ENCODE assay signal across 25 cellular contexts in the genomic region with DNA sequence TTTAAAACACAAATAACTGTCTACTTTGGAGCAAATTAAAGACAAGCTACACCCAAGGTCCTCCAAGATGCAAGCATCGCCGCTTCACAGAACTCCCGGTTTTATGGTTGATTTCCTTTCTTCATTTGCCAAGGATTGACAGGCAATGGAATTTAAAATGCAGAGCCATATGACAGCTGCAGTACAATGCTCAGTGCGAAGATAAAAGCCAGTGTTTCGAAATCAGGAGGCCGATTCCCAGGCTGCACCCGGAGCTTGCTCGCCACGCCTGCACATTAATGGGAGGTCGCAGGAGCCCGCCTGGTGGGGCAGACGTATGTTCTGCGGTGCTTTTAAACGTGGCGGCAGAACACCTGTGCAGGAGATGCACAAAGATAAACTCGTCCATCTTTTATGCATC.
"Had no signal": no experiment of that assay in that cellular context is flagged by ENCODE, and none has a peak within 500 bp of the region (broad histone marks: within the 10 kb centered on the region; RNA-seq: fewer than 3 reads in every experiment).

No MANE protein-coding gene starts in this region.

- H3K4me3 ChIP-seq: ascending aorta, esophagus squamous epithelium, left ventricle myocardium inferior, lung, psoas muscle, right atrium auricular region, stomach, thyroid gland, upper lobe of left lung, vagina had no signal

- H3K9ac ChIP-seq: parathyroid adenoma had no signal

- H3K9me3 ChIP-seq: ascending aorta, esophagus squamous epithelium, left ventricle myocardium inferior, psoas muscle, right atrium auricular region, stomach, thyroid gland, upper lobe of left lung, vagina had no signal

- FAIRE-seq: islet of Langerhans had no signal

- H3K27me3 ChIP-seq: ascending aorta, brain microvascular endothelial cell, esophagus squamous epithelium, right atrium auricular region, stomach, thyroid gland, upper lobe of left lung, vagina had no signal

- H3K79me2 ChIP-seq: parathyroid adenoma had no signal

- DNase-seq: activated CD4-positive, alpha-beta T cell treated with anti-CD3 and anti-CD28 coated beads for 36 hours; activated CD4-positive, alpha-beta T cell treated with anti-CD3 and anti-CD28 coated beads, Interleukin-2, amount 50 U/mL, for 4 hours; activated CD4-positive, CD25-positive, alpha-beta regulatory T cell; activated naive CD4-positive, alpha-beta T cell; activated T-cell treated with anti-CD3 and anti-CD28 coated beads for 4 hours; activated T-cell treated with anti-CD3 and anti-CD28 coated beads, Interleukin-2, amount 50 U/mL, for 72 hours; brain microvascular endothelial cell; cortex of kidney; esophagus squamous epithelium; foreskin melanocyte; left ventricle myocardium inferior; nucleus accumbens; psoas muscle; stimulated activated CD4-positive, alpha-beta T cell treated with anti-CD3 and anti-CD28 coated beads, Interleukin-15, amount 100 ng/mL, for 24 hours; stimulated activated CD4-positive, alpha-beta T cell treated with anti-CD3 and anti-CD28 coated beads, Interleukin-2, amount 100 ng/mL, for 24 hours; stimulated activated naive B cell treated with anti-CD40 and anti-IgM and Interleukin-4, amounts not matched to agents 10 μg/mL and 1 μg/mL and 100 μg/mL, for 72 hours; stomach; thyroid gland had no signal

- H3K36me3 ChIP-seq: ascending aorta, brain microvascular endothelial cell, esophagus squamous epithelium, left ventricle myocardium inferior, right atrium auricular region, stomach, thyroid gland, upper lobe of left lung, vagina had no signal

- H3K4me1 ChIP-seq: ascending aorta, esophagus squamous epithelium, left ventricle myocardium inferior, parathyroid adenoma, psoas muscle, right atrium auricular region, stomach, thyroid gland, upper lobe of left lung, vagina had no signal

- H3K27ac ChIP-seq: ascending aorta, brain microvascular endothelial cell, esophagus squamous epithelium, left ventricle myocardium inferior, parathyroid adenoma, psoas muscle, right atrium auricular region, stomach, thyroid gland, upper lobe of left lung, vagina had no signal

- H2AFZ ChIP-seq: parathyroid adenoma had no signal

- ATAC-seq: activated CD4-positive, alpha-beta T cell treated with anti-CD3 and anti-CD28 coated beads for 36 hours; activated T-cell treated with anti-CD3 and anti-CD28 coated beads, Interleukin-2, amount 50 U/mL, for 72 hours; psoas muscle; stimulated activated naive B cell treated with anti-CD40 and anti-IgM and Interleukin-4, amounts not matched to agents 10 μg/mL and 1 μg/mL and 100 μg/mL, for 72 hours had no signal
